17 cellular contexts compared by ENCODE assay signal in genomic region chr2:180539541-180539940, GRCh38.
"Had no signal": no experiment of that assay in that cellular context is flagged by ENCODE, and none has a peak within 500 bp of the region (broad histone marks: within the 10 kb centered on the region; RNA-seq: fewer than 3 reads in every experiment).

No MANE protein-coding gene starts in this region.

- DNase-seq: activated CD4-positive, alpha-beta T cell treated with anti-CD3 and anti-CD28 coated beads, Interleukin-2, amount 50 U/mL, for 1 hour; activated CD8-positive, alpha-beta memory T cell treated with anti-CD3 and anti-CD28 coated beads for 24 hours; activated naive CD4-positive, alpha-beta T cell treated with Interleukin-2 at 50 U/mL for 16 hours; activated naive CD8-positive, alpha-beta T cell treated with anti-CD3 and anti-CD28 coated beads, Interleukin-2, amount 50 U/mL, for 24 hours; effector memory CD4-positive, alpha-beta T cell; foreskin fibroblast; glutamatergic neuron; hypothalamus; left ventricle myocardium superior; mesenchymal stem cell; natural killer cell; stimulated activated CD4-positive, alpha-beta T cell treated with anti-CD3 and anti-CD28 coated beads, Interleukin-12 subunit alpha, Interleukin-12 subunit beta, amount 100 ng/mL, for 4 hours; stimulated activated CD4-positive, alpha-beta T cell treated with anti-CD3 and anti-CD28 coated beads, Interleukin-2, amount 100 ng/mL, for 24 hours; thyroid gland; uterus had no signal

- H3K27ac ChIP-seq: thyroid gland, uterus had no signal

- ATAC-seq: activated CD4-positive, CD25-positive, alpha-beta regulatory T cell treated with anti-CD3 and anti-CD28 coated beads, Interleukin-2, amount 50 U/mL, for 24 hours; activated naive CD8-positive, alpha-beta T cell treated with anti-CD3 and anti-CD28 coated beads, Interleukin-2, amount 50 U/mL, for 24 hours; left ventricle myocardium superior; natural killer cell; stimulated activated memory B cell treated with anti-CD40 and anti-IgM and Interleukin-4, amounts not matched to agents 10 μg/mL and 1 μg/mL and 100 μg/mL, for 72 hours had no signal

- H3K4me1 ChIP-seq: thyroid gland, uterus had no signal

- H3K36me3 ChIP-seq: thyroid gland, uterus had no signal

- H3K27me3 ChIP-seq: thyroid gland, uterus had no signal

- H3K4me3 ChIP-seq: thyroid gland, uterus had no signal

- H3K9me3 ChIP-seq: thyroid gland, uterus had no signal
